In the genomic region with DNA sequence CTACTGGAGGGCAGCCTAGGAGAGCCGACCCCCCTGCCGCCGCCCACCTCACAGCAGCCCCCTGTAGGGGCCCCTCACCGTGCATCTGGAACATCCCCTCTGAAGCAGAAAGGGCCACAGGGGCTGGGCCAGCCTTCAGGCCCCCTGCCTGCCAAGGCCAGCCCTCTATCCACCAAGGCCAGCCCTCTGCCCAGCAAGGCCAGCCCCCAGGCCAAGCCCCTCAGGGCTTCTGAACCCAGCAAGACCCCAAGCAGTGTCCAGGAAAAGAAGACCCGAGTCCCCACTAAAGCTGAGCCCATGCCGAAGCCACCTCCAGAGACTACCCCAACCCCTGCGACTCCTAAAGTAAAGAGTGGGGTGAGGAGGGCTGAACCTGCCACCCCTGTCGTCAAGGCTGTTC, we compare ENCODE assay signal across 8 cellular contexts.
"Had no signal": no experiment of that assay in that cellular context is flagged by ENCODE, and none has a peak within 500 bp of the region (broad histone marks: within the 10 kb centered on the region; RNA-seq: fewer than 3 reads in every experiment).

No MANE protein-coding gene starts in this region.

- H3K4me3 Mint-ChIP-seq: H9 had no signal

- H3K9me3 Mint-ChIP-seq: H9, IgD-negative memory B cell had no signal

- H3K4me3 ChIP-seq: GM23248 had no signal

- H3K4me1 Mint-ChIP-seq: H9 had no signal

- DNase-seq: GM23248, GOT3, H9, HCEC 1CT, KBM-7 had no signal

- H3K27me3 Mint-ChIP-seq: IgD-negative memory B cell had no signal

- H3K27ac Mint-ChIP-seq: H9, IgD-negative memory B cell had no signal

- H3K36me3 Mint-ChIP-seq: IgD-negative memory B cell had no signal

- H3K9ac ChIP-seq: GM23248, KMS-11 had no signal

- H2AFZ ChIP-seq: GM23248 had no signal

- H3K27ac ChIP-seq: GM23248, HL-60, KMS-11 had no signal

- H3K4me2 ChIP-seq: KMS-11 had no signal
